15 cellular contexts compared by ENCODE assay signal in the genomic region with DNA sequence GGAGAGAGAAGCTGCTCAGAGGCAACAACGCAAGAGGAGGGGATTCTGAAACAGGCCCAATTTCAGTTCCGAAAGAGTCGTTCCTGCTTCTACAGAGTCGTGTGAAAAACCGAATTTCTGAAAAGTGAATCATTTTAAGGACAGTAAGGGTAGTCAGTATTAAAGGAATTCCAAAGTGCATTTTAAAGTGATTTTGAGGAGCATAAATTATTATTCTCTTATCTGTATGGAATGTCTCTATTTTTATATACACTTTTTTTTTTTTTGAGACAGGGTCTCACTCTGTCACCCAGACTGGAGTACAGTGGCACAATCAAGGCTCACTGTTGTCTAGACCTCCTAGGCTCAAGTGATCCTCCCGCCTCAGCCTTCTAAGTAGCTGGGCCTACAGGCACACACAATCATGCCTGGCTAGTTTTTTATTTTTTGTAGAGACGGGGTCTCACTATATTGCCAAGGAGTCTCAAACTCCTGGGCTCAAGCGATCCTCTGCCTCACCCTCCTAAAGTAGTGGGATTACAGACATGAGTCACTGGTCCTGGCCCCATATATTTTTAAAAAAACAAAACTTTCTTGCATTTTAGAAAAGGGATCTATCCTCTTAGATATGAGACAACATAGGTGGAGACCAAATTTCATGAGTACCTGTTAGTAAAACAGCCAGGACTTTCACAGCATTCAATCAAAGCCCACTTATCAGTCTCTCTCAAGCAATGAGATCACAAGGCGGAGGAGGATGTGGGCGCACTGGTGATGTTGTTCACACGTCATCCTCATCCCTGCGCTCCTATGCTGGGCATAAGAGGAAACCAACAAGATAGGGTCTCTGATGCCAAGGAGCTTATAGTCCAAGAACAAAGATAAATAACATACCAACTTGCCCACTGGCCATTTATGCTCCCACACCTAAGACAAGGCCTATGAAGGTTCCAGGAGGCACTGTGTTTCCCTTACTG. TPM values are rescaled to one million over a fixed set of nuclear protein-coding genes. Genes with fewer than 3 reads are reported as not detected.
DNase-seq lines count a peak whose midpoint lies in the region; ATAC-seq and TF ChIP-seq lines count a peak whose summit lies in the region.
"Had no signal": no experiment of that assay in that cellular context is flagged by ENCODE, and none has a peak within 500 bp of the region (broad histone marks: within the 10 kb centered on the region; RNA-seq: fewer than 3 reads in every experiment).

No MANE protein-coding gene starts in this region.

- no peak overlapping the region for H2AFZ ChIP-seq in OCI-LY7 (ENCODE audit: low read length)

- peaks cover 0 to 8% of the 10 kb centered on the region in 2 donors for H3K9me3 Mint-ChIP-seq in stimulated activated naive CD8-positive, alpha-beta T cell treated with anti-CD3 and anti-CD28 coated beads, Interleukin-15, amount 100 ng/mL, for 72 hours

- H3K4me3 Mint-ChIP-seq in stimulated activated naive CD8-positive, alpha-beta T cell treated with anti-CD3 and anti-CD28 coated beads, Interleukin-15, amount 100 ng/mL, for 72 hours = peak overlapping the region; percentile 59 to 65

- peaks cover 95% of the 10 kb centered on the region for H3K4me1 Mint-ChIP-seq in stimulated activated naive CD8-positive, alpha-beta T cell treated with anti-CD3 and anti-CD28 coated beads, Interleukin-15, amount 100 ng/mL, for 72 hours

- H3K79me2 ChIP-seq in OCI-LY7 (ENCODE audit: insufficient read depth, low read depth, low read length) = no peaks in the 10 kb centered on the region

- H3K27ac ChIP-seq in OCI-LY7 (ENCODE audit: low read depth, low read length, poor library complexity, severe bottlenecking) = no peak overlapping the region
- H3K27ac ChIP-seq: body of pancreas, heart right ventricle, lower lobe of right lung, thyroid gland had no signal

- no TSS peak for BruUV-seq in OCI-LY7 (replicated peaks; lab: Mats Ljungman, UMichigan)

- peak overlapping the region; percentile 89 to 90 for H3K27ac Mint-ChIP-seq in stimulated activated naive CD8-positive, alpha-beta T cell treated with anti-CD3 and anti-CD28 coated beads, Interleukin-15, amount 100 ng/mL, for 72 hours

- no peaks in the 10 kb centered on the region for H3K9me2 ChIP-seq in OCI-LY7 (ENCODE audit: insufficient read depth, low read length)

- intact Hi-C loops in OCI-LY7 (cut with micrococcal nuclease; ENCODE audit: unreplicated experiment) = no loop called here

- no peak overlapping the region for H3K4me2 ChIP-seq in OCI-LY7 (ENCODE audit: low read length)

- H3K36me3 ChIP-seq in OCI-LY7 (ENCODE audit: insufficient read depth, low read length) = peaks cover 21% of the 10 kb centered on the region

- no peaks in the 10 kb centered on the region for H3K4me1 ChIP-seq in OCI-LY7 (ENCODE audit: insufficient read depth, low read length, poor library complexity, severe bottlenecking)
- H3K4me1 ChIP-seq: body of pancreas had no signal

- H3K9me3 ChIP-seq in OCI-LY7 (ENCODE audit: low read length) = no peaks in the 10 kb centered on the region
- H3K9me3 ChIP-seq: body of pancreas, heart right ventricle, lower lobe of right lung, thyroid gland had no signal

- DNase-seq in activated gamma-delta T cell treated with Interleukin-2 at 50 U/mL for 16 hours (peak; percentile 32), activated gamma-delta T cell (lab: John Stamatoyannopoulos, UW) (no peak), fibroblast of pulmonary artery (ENCODE audit: low read depth) (peak; percentile 67), kidney tubule cell (ENCODE audit: low spot score) (no peak), OCI-LY7 (ENCODE audit: low spot score) (no peak)
- DNase-seq in activated T-cell treated with anti-CD3 and anti-CD28 coated beads, Interleukin-2, amount 50 U/mL, for 1 hour = peak; percentile 49
- peak in 1 of 2 donors; percentile 43 for DNase-seq in stimulated activated naive CD8-positive, alpha-beta T cell treated with anti-CD3 and anti-CD28 coated beads, Interleukin-15, amount 100 ng/mL, for 72 hours
- DNase-seq: body of pancreas, heart right ventricle, lower lobe of right lung, NCI-H526 treated with DMSO at 0.1 percent for 48 hours, occipital lobe, SHP77, thyroid gland had no signal

- no peaks in the 10 kb centered on the region for H3K27me3 Mint-ChIP-seq in stimulated activated naive CD8-positive, alpha-beta T cell treated with anti-CD3 and anti-CD28 coated beads, Interleukin-15, amount 100 ng/mL, for 72 hours

- CTCF ChIA-PET in OCI-LY7 (lab: Charles Lee; ENCODE audit: unreplicated experiment) = no interaction called here

- peak; percentile 74 for ATAC-seq in stimulated activated naive CD8-positive, alpha-beta T cell treated with anti-CD3 and anti-CD28 coated beads, Interleukin-15, amount 100 ng/mL, for 72 hours
- no peak for ATAC-seq in GM18517 (IDR thresholded peaks at IDR 0.05; ENCODE audit: unreplicated experiment)
- ATAC-seq: body of pancreas, heart right ventricle, lower lobe of right lung had no signal

- POLR2A ChIA-PET in OCI-LY7 (lab: Charles Lee) = interaction anchor here (0.5 kb wide), 1 partner anchor 38 kb away, joined by 3 read pairs; no protein-coding TSS in a partner anchor

- no peaks in the 10 kb centered on the region for H4K20me1 ChIP-seq in OCI-LY7 (ENCODE audit: insufficient read depth, low read length)

- no peak for TF ChIP-seq CTCF in fibroblast of pulmonary artery (IDR thresholded peaks at IDR 0.05; ENCODE audit: low read length, missing control alignments)
- no peak for TF ChIP-seq CTCF in OCI-LY7 (conservative IDR thresholded peaks at IDR 0.05; ENCODE audit: low read length)

- no peak overlapping the region for H3K4me3 ChIP-seq in fibroblast of pulmonary artery (replicated peaks; ENCODE audit: low read depth, low read length)
- H3K4me3 ChIP-seq in OCI-LY7 (ENCODE audit: low read depth, low read length, poor library complexity, severe bottlenecking) = no peak overlapping the region
- H3K4me3 ChIP-seq: body of pancreas, heart right ventricle, lower lobe of right lung, thyroid gland had no signal

RNA-seq across cellular contexts. Expression of gene SMG6, which starts 53.2 kb away (rescaled TPM):
- total RNA-seq in OCI-LY7 (2014; rRNA removed; shearing (Covaris generic)) = 10.2 and 12.5 TPM in 2 replicates
- 17.8 and 18.8 TPM in 2 replicates for total RNA-seq in OCI-LY7 (2022)

RNA-seq across cellular contexts. Expression of gene SRR, which starts 53.3 kb away (rescaled TPM):
- total RNA-seq in OCI-LY7 (2014; rRNA removed; shearing (Covaris generic)) = 3.8 and 5.6 TPM in 2 replicates
- total RNA-seq in OCI-LY7 (2022) = 5.8 and 12.1 TPM in 2 replicates

Comparison
In these comparisons a context has a peak if more than half of its experiments do, and no peak if none do; other contexts are left out.
1. DNase-seq: peak in activated gamma-delta T cell treated with Interleukin-2 at 50 U/mL for 16 hours (single experiment), activated T-cell treated with anti-CD3 and anti-CD28 coated beads, Interleukin-2, amount 50 U/mL, for 1 hour (single experiment) and fibroblast of pulmonary artery (single experiment); none in activated gamma-delta T cell (single experiment), kidney tubule cell (single experiment) and OCI-LY7 (single experiment).